Comparison of ENCODE assay signal across 8 cellular contexts in the genomic region with DNA sequence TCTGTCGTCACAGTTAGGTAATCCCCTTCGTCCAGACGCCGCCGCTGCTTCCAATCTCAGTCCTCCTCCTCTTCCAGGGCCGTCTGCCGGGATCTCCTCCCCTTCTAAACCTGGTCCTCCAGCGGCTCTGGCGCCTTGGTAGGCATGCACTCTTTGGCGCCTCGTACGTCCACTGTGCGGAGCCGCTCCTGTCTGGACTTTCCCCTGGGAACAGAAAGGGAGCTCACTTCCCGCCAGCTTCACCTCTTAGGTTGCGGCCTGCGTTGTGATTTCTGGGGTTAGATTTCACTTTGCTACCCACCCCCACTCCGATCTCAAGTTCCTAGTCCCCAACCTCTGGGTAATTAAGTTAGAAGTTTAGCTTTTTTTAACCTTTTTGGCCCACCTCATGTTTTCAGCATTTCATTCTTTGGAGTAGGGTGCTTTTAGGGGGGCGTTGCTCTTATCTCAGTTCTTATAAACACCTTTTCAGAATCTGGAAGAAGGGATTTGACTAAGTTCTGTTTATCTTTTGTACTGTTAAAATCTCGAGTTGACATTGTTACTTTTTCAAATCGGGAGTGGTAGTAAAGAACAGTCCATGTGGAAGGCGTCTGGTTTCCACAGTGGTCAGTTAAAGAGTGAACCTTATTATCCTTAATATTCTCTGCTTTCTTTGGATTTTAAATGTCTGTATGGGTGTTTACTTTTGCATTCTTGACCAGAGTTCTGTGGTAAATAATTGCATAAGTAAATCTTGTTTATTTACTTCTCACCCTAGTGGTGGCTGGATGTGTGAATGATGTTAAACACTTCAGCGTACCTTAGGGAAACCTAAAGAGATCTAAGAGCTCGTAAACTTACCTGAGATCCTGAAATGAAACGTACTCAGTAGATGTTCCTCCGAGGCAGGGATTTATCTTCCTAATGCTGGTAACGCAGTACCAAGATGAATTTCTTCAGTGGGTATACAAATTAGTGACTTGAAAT. TPM values are rescaled to one million over a fixed set of nuclear protein-coding genes. Genes with fewer than 3 reads are reported as not detected.
DNase-seq lines count a peak whose midpoint lies in the region; ATAC-seq, FAIRE-seq and TF ChIP-seq lines count a peak whose summit lies in the region.

No MANE protein-coding gene starts in this region.

- H3K27me3 ChIP-seq in SJCRH30, result no peaks in the 10 kb centered on the region
- H3K27me3 ChIP-seq in endothelial cell of umbilical vein (ENCODE audit: control insufficient read depth in 2 of 2, insufficient read depth in 2 of 2, low read length in 2 of 2), result no peaks in the 10 kb centered on the region

- H3K4me3 ChIP-seq in SJCRH30, result peak overlapping the region; percentile 73
- H3K4me3 ChIP-seq in endothelial cell of umbilical vein (replicated peaks in 1 of 3; ENCODE audit: insufficient read depth in 1 of 3, low read depth in 1 of 3, low read length in 3 of 3), result peak overlapping the region; percentile 49 to 96 (median 68)

- peaks cover 56% of the 10 kb centered on the region for H3K79me2 ChIP-seq in endothelial cell of umbilical vein (ENCODE audit: control insufficient read depth, insufficient read depth, low read length)

- intact Hi-C loops in endothelial cell of umbilical vein (cut with micrococcal nuclease), result loop anchor here (1.0 to 5.0 kb wide), 6 partner anchors 61 to 556 kb away; a partner anchor contains a TSS

- dilution Hi-C loops in endothelial cell of umbilical vein (cut with MboI; ENCODE audit: extremely low pct_ligation_motif_present, low sequenced_read_pairs), result no loop called here

- peak; percentile 86 for DNase-seq in DMS 273 (lab: John Stamatoyannopoulos, UW; ENCODE audit: unreplicated experiment)
- DNase-seq in HS-27A (ENCODE audit: low read depth), result peak; percentile 2
- peak; percentile 84 to 85 for DNase-seq in SJCRH30
- peak; percentile 39 for DNase-seq in endothelial cell of umbilical vein (ENCODE audit: low read depth, low spot score)
- DNase-seq in myocyte (ENCODE audit: low read depth), result peak; percentile 65
- no peak for DNase-seq in GM19240 (ENCODE audit: insufficient read length, low spot score)

- H3K9me3 ChIP-seq in SJCRH30 (replicated peaks), result no peaks in the 10 kb centered on the region
- H3K9me3 ChIP-seq in endothelial cell of umbilical vein (replicated peaks; ENCODE audit: control insufficient read depth, insufficient read depth, low read length), result no peaks in the 10 kb centered on the region

- H3K4me1 ChIP-seq in SJCRH30, result no peaks in the 10 kb centered on the region
- peaks cover 18% of the 10 kb centered on the region for H3K4me1 ChIP-seq in endothelial cell of umbilical vein (ENCODE audit: control insufficient read depth, extremely low read depth, insufficient read depth, low read length)

- TF ChIP-seq POLR2A in endothelial cell of umbilical vein (IDR thresholded peaks at IDR 0.05; ENCODE audit: low read depth, low read length), result no peak

- ATAC-seq in GM19452 (IDR thresholded peaks at IDR 0.05; ENCODE audit: unreplicated experiment) (peak; percentile 21), HG03460 (IDR thresholded peaks at IDR 0.05; ENCODE audit: unreplicated experiment) (no peak)

- no peak for TF ChIP-seq CTCF in endothelial cell of umbilical vein (IDR thresholded peaks at IDR 0.05; ENCODE audit: extremely low read depth in 1 of 2, insufficient read depth in 1 of 2, low read depth in 1 of 2, low read length in 2 of 2)

- no peak for FAIRE-seq in endothelial cell of umbilical vein (lab: Jason Lieb, UNC)

- peak overlapping the region; percentile 87 for H2AFZ ChIP-seq in endothelial cell of umbilical vein (ENCODE audit: low read depth, low read length)

- H3K27ac ChIP-seq in SJCRH30 (peak overlapping the region; percentile 97), endothelial cell of umbilical vein (ENCODE audit: insufficient read depth, low read depth, low read length) (peak overlapping the region; percentile 96)

- BruUV-seq in endothelial cell of umbilical vein (replicated peaks; lab: Mats Ljungman, UMichigan), result TSS peak; percentile 52

- peaks cover 2% of the 10 kb centered on the region for H4K20me1 ChIP-seq in endothelial cell of umbilical vein (replicated peaks; ENCODE audit: control insufficient read depth, extremely low read depth, insufficient read depth, low read length)

- H3K9ac ChIP-seq in endothelial cell of umbilical vein (replicated peaks; ENCODE audit: extremely low read depth, insufficient read depth, low read length), result peak overlapping the region; percentile 98

- peak overlapping the region; percentile 99 for H3K4me2 ChIP-seq in endothelial cell of umbilical vein (ENCODE audit: insufficient read depth, low read length)

- POLR2A ChIA-PET in endothelial cell of umbilical vein (lab: Charles Lee), result interaction anchor here (0.6 to 2.0 kb wide), 3 partner anchors 73 to 233 kb away, joined by 3 to 10 read pairs (median 6); a partner anchor contains a TSS

- H3K36me3 ChIP-seq in SJCRH30 (peaks cover 2% of the 10 kb centered on the region), endothelial cell of umbilical vein (ENCODE audit: control insufficient read depth in 2 of 2, extremely low read depth in 1 of 2, insufficient read depth in 2 of 2, low read length in 2 of 2) (no peaks in the 10 kb centered on the region)

- CTCF ChIA-PET in endothelial cell of umbilical vein (lab: Charles Lee), result interaction anchor here (1.0 to 5.0 kb wide), 8 partner anchors 8 to 73 kb away, joined by 3 to 57 read pairs (median 5); no protein-coding TSS in a partner anchor

- no peaks in the 10 kb centered on the region for H3K9me1 ChIP-seq in endothelial cell of umbilical vein (replicated peaks; ENCODE audit: control insufficient read depth, extremely low read depth, insufficient read depth, low read length)

TF ChIP-seq in endothelial cell of umbilical vein, 7 proteins besides CTCF, POLR2A, EP300 and RAD21:
- no peak for TF ChIP-seq JUN (IDR thresholded peaks at IDR 0.05; ENCODE audit: borderline replicate concordance, insufficient read depth, insufficient read length, low read depth)
- TF ChIP-seq, protein P1, sequence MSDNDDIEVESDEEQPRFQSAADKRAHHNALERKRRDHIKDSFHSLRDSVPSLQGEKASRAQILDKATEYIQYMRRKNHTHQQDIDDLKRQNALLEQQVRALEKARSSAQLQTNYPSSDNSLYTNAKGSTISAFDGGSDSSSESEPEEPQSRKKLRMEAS (IDR thresholded peaks at IDR 0.05; ENCODE audit: insufficient read depth, insufficient read length), result no peak
- no peak for TF ChIP-seq GATA2 (IDR thresholded peaks at IDR 0.05; ENCODE audit: insufficient read depth, insufficient read length, low read depth, low read length)
- TF ChIP-seq POLR2AphosphoS5 (IDR thresholded peaks at IDR 0.05; ENCODE audit: insufficient read depth, low read depth, low read length), result no peak
- no peak for TF ChIP-seq MYC (IDR thresholded peaks at IDR 0.05; ENCODE audit: low read depth, low read length)
- TF ChIP-seq EZH2 (IDR thresholded peaks at IDR 0.05; ENCODE audit: borderline replicate concordance, low read depth, low read length, severe bottlenecking), result no peak
- TF ChIP-seq FOS (IDR thresholded peaks at IDR 0.05; ENCODE audit: borderline replicate concordance, insufficient read depth, low read length), result no peak

RNA-seq across cellular contexts. Expression of a gene that starts 0.6 kb away (rescaled TPM):
- total RNA-seq in SJCRH30 (2014; rRNA removed; shearing (Covaris generic)), result 133 and 145 TPM in 2 replicates
- 46.0 and 55.1 TPM in 2 replicates for total RNA-seq in endothelial cell of umbilical vein
- polyA plus RNA-seq in endothelial cell of umbilical vein, result 9.3 and 12.2 TPM in 2 replicates
- 19.6 and 20.6 TPM in 2 replicates for polyA plus RNA-seq in endothelial cell of umbilical vein (2011; cell fraction: cytosol; rRNA removed)
- 21.2 and 34.9 TPM in 2 replicates for polyA plus RNA-seq in endothelial cell of umbilical vein (2011; cell fraction: nucleus; rRNA removed)
- polyA plus RNA-seq in endothelial cell of umbilical vein (2012), result 28.6 and 41.4 TPM in 2 replicates
- 112 and 114 TPM in 2 replicates for polyA minus RNA-seq in endothelial cell of umbilical vein
- polyA minus RNA-seq in endothelial cell of umbilical vein (2011; cell fraction: cytosol; rRNA and poly(A)+ RNA removed), result 87.7 TPM
- polyA minus RNA-seq in endothelial cell of umbilical vein (2011; cell fraction: nucleus; rRNA and poly(A)+ RNA removed), result 140 and 176 TPM in 2 replicates
- 38.9 and 60.5 TPM in 2 replicates for total RNA-seq in myocyte
- polyA plus RNA-seq in myocyte (2012), result 11.5 TPM
